ENCODE assay signal across 21 cellular contexts in genomic region chrX:15883540-15883863, GRCh38.
"Had no signal": no experiment of that assay in that cellular context is flagged by ENCODE, and none has a peak within 500 bp of the region (broad histone marks: within the 10 kb centered on the region; RNA-seq: fewer than 3 reads in every experiment).

No MANE protein-coding gene starts in this region.

- H3K27me3 Mint-ChIP-seq: activated CD4-positive, alpha-beta memory T cell treated with anti-CD3 and anti-CD28 coated beads, Interleukin-2, amount 10 ng/mL, durations not matched to agents 7 days and 5 days had no signal

- H3K9me3 Mint-ChIP-seq: activated CD4-positive, alpha-beta memory T cell treated with anti-CD3 and anti-CD28 coated beads, Interleukin-2, amount 10 ng/mL, durations not matched to agents 7 days and 5 days had no signal

- H3K4me1 Mint-ChIP-seq: mesothelial cell of epicardium had no signal

- H3K27ac Mint-ChIP-seq: activated CD4-positive, alpha-beta memory T cell treated with anti-CD3 and anti-CD28 coated beads, Interleukin-2, amount 10 ng/mL, durations not matched to agents 7 days and 5 days; mesothelial cell of epicardium had no signal

- H3K27ac ChIP-seq: colonic mucosa, dorsolateral prefrontal cortex, esophagus squamous epithelium, gastrocnemius medialis, left lung, pancreas, psoas muscle, right atrium auricular region, testis, uterus had no signal

- ATAC-seq: gastrocnemius medialis, left lung, pancreas, psoas muscle had no signal

- H3K27me3 ChIP-seq: colonic mucosa, esophagus squamous epithelium, left lung, right atrium auricular region, testis, uterus had no signal

- FAIRE-seq: bronchial epithelial cell had no signal

- H3K9me3 ChIP-seq: colonic mucosa, esophagus squamous epithelium, gastrocnemius medialis, left lung, pancreas, psoas muscle, testis, uterus had no signal

- H3K4me3 ChIP-seq: colonic mucosa, dorsolateral prefrontal cortex, esophagus squamous epithelium, gastrocnemius medialis, left lung, lung, pancreas, psoas muscle, right atrium auricular region, testis, uterus had no signal

- H3K4me1 ChIP-seq: colonic mucosa, esophagus squamous epithelium, gastrocnemius medialis, left lung, pancreas, psoas muscle, right atrium auricular region, testis, uterus had no signal

- H3K36me3 ChIP-seq: colonic mucosa, esophagus squamous epithelium, gastrocnemius medialis, left lung, pancreas, right atrium auricular region, uterus had no signal

- DNase-seq: activated CD4-positive, alpha-beta memory T cell treated with anti-CD3 and anti-CD28 coated beads, Interleukin-2, amount 10 ng/mL, durations not matched to agents 7 days and 5 days; activated CD4-positive, alpha-beta T cell treated with anti-CD3 and anti-CD28 coated beads for 48 hours; activated T-cell treated with anti-CD3 and anti-CD28 coated beads for 4 hours; colonic mucosa; dorsolateral prefrontal cortex; esophagus squamous epithelium; gastrocnemius medialis; hippocampal formation; kidney glomerular epithelial cell; left lung; naive thymus-derived CD8-positive, alpha-beta T cell; pancreas; psoas muscle; stimulated activated CD4-positive, alpha-beta T cell treated with anti-CD3 and anti-CD28 coated beads, Interleukin-4, amount 100 ng/mL, for 24 hours; T-helper 2 cell; testis; uterus had no signal

- H3K4me3 Mint-ChIP-seq: activated CD4-positive, alpha-beta memory T cell treated with anti-CD3 and anti-CD28 coated beads, Interleukin-2, amount 10 ng/mL, durations not matched to agents 7 days and 5 days; mesothelial cell of epicardium had no signal
